Comparison of ENCODE assay signal across 8 cellular contexts in the genomic region with DNA sequence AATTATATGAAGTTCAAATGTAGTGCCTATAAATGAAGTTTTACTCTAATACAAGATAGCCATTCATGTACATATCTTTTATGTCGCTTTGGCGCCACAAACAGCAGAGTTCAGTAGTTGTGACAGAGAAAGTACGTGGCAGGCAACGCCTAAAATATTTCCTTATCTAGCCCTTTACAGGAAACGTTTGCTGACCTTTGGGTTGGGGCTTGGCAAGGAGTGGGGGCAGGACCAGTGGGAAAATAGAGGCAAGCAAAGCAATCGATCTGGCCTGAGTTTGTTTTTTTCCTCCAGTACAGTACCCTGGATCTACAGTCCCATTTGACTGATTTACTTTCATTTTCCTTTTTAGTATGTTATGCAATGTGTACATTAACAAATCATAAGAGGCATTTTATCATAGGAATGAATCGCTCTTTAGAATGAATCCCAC. TPM values are rescaled to one million over a fixed set of nuclear protein-coding genes. Genes with fewer than 3 reads are reported as not detected.
DNase-seq lines count a peak whose midpoint lies in the region; ATAC-seq and TF ChIP-seq lines count a peak whose summit lies in the region.

No MANE protein-coding gene starts in this region.

- CTCF ChIA-PET in A673 (lab: Charles Lee) = interaction anchor here (0.5 kb wide), 1 partner anchor 37 kb away, joined by 4 read pairs; no protein-coding TSS in a partner anchor

- POLR2A ChIA-PET in A673 (lab: Charles Lee; ENCODE audit: low non-redundant PET) = no interaction called here

- peak; percentile 7 for DNase-seq in A673 (ENCODE audit: low spot score)
- DNase-seq in RKO (ENCODE audit: low spot score) = peak; percentile 56
- DNase-seq in dermis microvascular lymphatic vessel endothelial cell (ENCODE audit: low read depth in 2 of 2) = peak; percentile 25 to 73
- no peak for DNase-seq in WERI-Rb-1
- no peak for DNase-seq in NCI-H2081 (lab: John Stamatoyannopoulos, UW)

- H3K4me1 ChIP-seq in A673 (ENCODE audit: insufficient read depth, low read length, poor library complexity, severe bottlenecking) (no peaks in the 10 kb centered on the region), parathyroid adenoma (no peaks in the 10 kb centered on the region)

- no peaks in the 10 kb centered on the region for H3K27me3 ChIP-seq in A673 (replicated peaks; ENCODE audit: insufficient read depth, low read depth, low read length, poor library complexity)
- H3K27me3 ChIP-seq in parathyroid adenoma (ENCODE audit: control insufficient read depth, insufficient read depth, low read length) = no peaks in the 10 kb centered on the region
- peaks cover 75% of the 10 kb centered on the region for H3K27me3 ChIP-seq in WERI-Rb-1 (ENCODE audit: insufficient read depth, low read depth, severe bottlenecking)

- peak overlapping the region; percentile 43 for H3K4me3 ChIP-seq in A673 (ENCODE audit: low read depth, low read length, poor library complexity, severe bottlenecking)
- H3K4me3 ChIP-seq in parathyroid adenoma (ENCODE audit: low read depth, low read length) = peak overlapping the region; percentile 27
- H3K4me3 ChIP-seq in WERI-Rb-1 (ENCODE audit: low read depth, low read length) = no peak overlapping the region

- TF ChIP-seq CTCF in A673 (conservative IDR thresholded peaks at IDR 0.05; ENCODE audit: low read depth, low read length) = no peak
- TF ChIP-seq CTCF in parathyroid adenoma (IDR thresholded peaks at IDR 0.05) = no peak
- TF ChIP-seq CTCF in WERI-Rb-1 (IDR thresholded peaks at IDR 0.05; ENCODE audit: low read depth, low read length) = no peak

- H3K9ac ChIP-seq in parathyroid adenoma = no peak overlapping the region

- BruUV-seq in A673 (replicated peaks; lab: Mats Ljungman, UMichigan) = no TSS peak

- H3K36me3 ChIP-seq in A673 (ENCODE audit: insufficient read depth, low read length, poor library complexity, severe bottlenecking) (no peaks in the 10 kb centered on the region), parathyroid adenoma (ENCODE audit: control insufficient read depth, insufficient read depth, low read length) (no peaks in the 10 kb centered on the region), WERI-Rb-1 (no peaks in the 10 kb centered on the region)

- peak; percentile 94 for ATAC-seq in GM18870 (IDR thresholded peaks at IDR 0.05; ENCODE audit: unreplicated experiment)
- peak; percentile 73 for ATAC-seq in HG03095 (IDR thresholded peaks at IDR 0.05; ENCODE audit: unreplicated experiment)

- H3K9me3 ChIP-seq in A673 (ENCODE audit: low read depth, low read length, poor library complexity, severe bottlenecking) = no peaks in the 10 kb centered on the region
- H3K9me3 ChIP-seq in parathyroid adenoma (ENCODE audit: control insufficient read depth, low read length) = no peaks in the 10 kb centered on the region
- no peaks in the 10 kb centered on the region for H3K9me3 ChIP-seq in WERI-Rb-1 (ENCODE audit: severe bottlenecking)

- intact Hi-C loops in A673 (cut with micrococcal nuclease; ENCODE audit: unreplicated experiment) = no loop called here

- H3K79me2 ChIP-seq in parathyroid adenoma = no peaks in the 10 kb centered on the region

- H3K4me2 ChIP-seq in parathyroid adenoma (ENCODE audit: low read length) = peak overlapping the region; percentile 3

- H3K27ac ChIP-seq in A673 (ENCODE audit: low read depth, low read length, poor library complexity, severe bottlenecking) (no peak overlapping the region), parathyroid adenoma (peak overlapping the region; percentile 12), WERI-Rb-1 (no peak overlapping the region)

- H2AFZ ChIP-seq in parathyroid adenoma = peak overlapping the region; percentile 57

RNA-seq across cellular contexts. Expression of gene CCDC68, which starts 13.1 kb away (rescaled TPM):
- total RNA-seq in A673 (2021) = not detected in 2 replicates
- total RNA-seq in dermis microvascular lymphatic vessel endothelial cell = 0.26 and 0.51 TPM in 2 replicates

Comparison
In these comparisons a context has a peak if more than half of its experiments do, and no peak if none do; other contexts are left out.
1. DNase-seq: peak in A673 (single experiment), RKO (single experiment) and dermis microvascular lymphatic vessel endothelial cell (2 of 2); none in WERI-Rb-1 (single experiment) and NCI-H2081 (0 of 2).